9 cellular contexts compared by ENCODE assay signal in genomic region chr10:73647875-73648228, GRCh38. TPM values are rescaled to one million over a fixed set of nuclear protein-coding genes. Genes with fewer than 3 reads are reported as not detected.
DNase-seq lines count a peak whose midpoint lies in the region; TF ChIP-seq lines count a peak whose summit lies in the region.
"Had no signal": no experiment of that assay in that cellular context is flagged by ENCODE, and none has a peak within 500 bp of the region (broad histone marks: within the 10 kb centered on the region; RNA-seq: fewer than 3 reads in every experiment).

No MANE protein-coding gene starts in this region.

- H3K27me3 ChIP-seq in tibial artery, result no peaks in the 10 kb centered on the region

- 86 to 87% methylated on average over 15 to 17 of the region's 18 CpGs for WGBS in mesodermal cell (ENCODE audit: insufficient coverage in 2 of 2), 2 experiments

- H3K4me1 Mint-ChIP-seq in activated T-cell treated with anti-CD3 and anti-CD28 coated beads, Interleukin-2, amount 50 U/mL, for 24 hours (ENCODE audit: low read depth), result peaks cover 20% of the 10 kb centered on the region

- H3K27me3 Mint-ChIP-seq in activated T-cell treated with anti-CD3 and anti-CD28 coated beads, Interleukin-2, amount 50 U/mL, for 24 hours, result peaks cover 9% of the 10 kb centered on the region

- intact Hi-C loops in tibial artery (cut with DNase I; ENCODE audit: low total_unique reads), result no loop called here

- H3K4me3 Mint-ChIP-seq in activated T-cell treated with anti-CD3 and anti-CD28 coated beads, Interleukin-2, amount 50 U/mL, for 24 hours, result peak overlapping the region; percentile 68

- H3K36me3 Mint-ChIP-seq in activated T-cell treated with anti-CD3 and anti-CD28 coated beads, Interleukin-2, amount 50 U/mL, for 24 hours (ENCODE audit: low read depth), result no peaks in the 10 kb centered on the region

- H3K4me1 ChIP-seq in mesodermal cell (ENCODE audit: control insufficient read depth, insufficient read depth, low read length, poor library complexity, severe bottlenecking), result peaks cover 68% of the 10 kb centered on the region
- H3K4me1 ChIP-seq in tibial artery, result peaks cover 4 to 47% (median 15%) of the 10 kb centered on the region in 4 donors

- no peak for TF ChIP-seq CTCF in choroid plexus epithelial cell (conservative IDR thresholded peaks at IDR 0.05; ENCODE audit: low read depth, low read length)
- TF ChIP-seq CTCF in tibial artery (IDR thresholded peaks at IDR 0.05), result no peak

- H3K27ac ChIP-seq in mesodermal cell (ENCODE audit: low read depth, low read length, severe bottlenecking) (no peak overlapping the region), tibial artery (peak overlapping the region; percentile 70 to 77)

- H3K9me3 ChIP-seq in mesodermal cell (ENCODE audit: control insufficient read depth, low read length) (no peaks in the 10 kb centered on the region), tibial artery (no peaks in the 10 kb centered on the region)

- DNase-seq in activated T-cell treated with anti-CD3 and anti-CD28 coated beads, Interleukin-2, amount 50 U/mL, for 24 hours, result no peak
- DNase-seq in activated T-cell treated with anti-CD3 and anti-CD28 coated beads, Interleukin-2, amount 50 U/mL, for 1 hour, result no peak
- DNase-seq in choroid plexus epithelial cell (ENCODE audit: low read depth) (no peak), tibial artery (no peak), DMS 273 treated with DMSO at 0.1 percent for 48 hours (lab: John Stamatoyannopoulos, UW) (no peak), NCI-H146 (lab: John Stamatoyannopoulos, UW) (no peak), NCI-H1105 (lab: John Stamatoyannopoulos, UW) (no peak)
- DNase-seq: amniotic stem cell had no signal

- no peaks in the 10 kb centered on the region for H3K36me3 ChIP-seq in mesodermal cell (ENCODE audit: control insufficient read depth, insufficient read depth, low read length)
- no peaks in the 10 kb centered on the region for H3K36me3 ChIP-seq in tibial artery

- H3K27ac Mint-ChIP-seq in activated T-cell treated with anti-CD3 and anti-CD28 coated beads, Interleukin-2, amount 50 U/mL, for 24 hours, result no peak overlapping the region

- H3K9me3 Mint-ChIP-seq in activated T-cell treated with anti-CD3 and anti-CD28 coated beads, Interleukin-2, amount 50 U/mL, for 24 hours, result no peaks in the 10 kb centered on the region

- H3K4me3 ChIP-seq in choroid plexus epithelial cell (ENCODE audit: low read depth, low read length), result peak overlapping the region; percentile 73
- H3K4me3 ChIP-seq in mesodermal cell (ENCODE audit: extremely low read depth, insufficient read depth, low read length, poor library complexity, severe bottlenecking), result peak overlapping the region; percentile 12
- peak overlapping the region; percentile 69 to 85 for H3K4me3 ChIP-seq in tibial artery

RNA-seq across cellular contexts. Expression of gene MYOZ1, which starts 6.6 kb away (rescaled TPM):
- polyA plus RNA-seq in mesodermal cell (2013, experiment 1 of 2), result 2.3 TPM
- polyA plus RNA-seq in mesodermal cell (2013, experiment 2 of 2), result 1.9 TPM

RNA-seq across cellular contexts. Expression of gene SYNPO2L, which starts 8.0 kb away (rescaled TPM):
- 2.9 TPM for polyA plus RNA-seq in mesodermal cell (2013, experiment 1 of 2)
- polyA plus RNA-seq in mesodermal cell (2013, experiment 2 of 2), result 2.2 TPM

RNA-seq across cellular contexts. Expression of gene AGAP5, which starts 50.1 kb away (rescaled TPM):
- polyA plus RNA-seq in mesodermal cell (2013, experiment 1 of 2), result 4.9 TPM
- 3.5 TPM for polyA plus RNA-seq in mesodermal cell (2013, experiment 2 of 2)

RNA-seq across cellular contexts. Expression of gene USP54, which starts 56.7 kb away (rescaled TPM):
- polyA plus RNA-seq in mesodermal cell (2013, experiment 1 of 2), result 22.5 TPM
- 17.5 TPM for polyA plus RNA-seq in mesodermal cell (2013, experiment 2 of 2)

Comparison
In these comparisons a context has a peak if more than half of its experiments do, and no peak if none do; other contexts are left out.
1. H3K4me3 ChIP-seq: peak in every context shown above with its lines; median percentile 77 in tibial artery; 73 in choroid plexus epithelial cell; 12 in mesodermal cell.